In genomic region chr16:4211445-4212206, GRCh38 we compare ENCODE assay signal across 13 cellular contexts. TPM values are rescaled to one million over a fixed set of nuclear protein-coding genes. Genes with fewer than 3 reads are reported as not detected.
DNase-seq lines count a peak whose midpoint lies in the region; ATAC-seq, FAIRE-seq and TF ChIP-seq lines count a peak whose summit lies in the region.
"Not testable (repeated sequence)": the region's sequence is repeated elsewhere in the genome, so short reads cannot be mapped to it uniquely, and the experiment has no call there.
"Had no signal": no experiment of that assay in that cellular context is flagged by ENCODE, and none has a peak within 500 bp of the region (broad histone marks: within the 10 kb centered on the region; RNA-seq: fewer than 3 reads in every experiment).

No MANE protein-coding gene starts in this region.

- not testable (repeated sequence) for ATAC-seq in heart left ventricle, HepG2

- WGBS in heart left ventricle, 4 donors, result 88 to 95% (median 92%) methylated on average over 18 to 22 of the region's 22 CpGs
- WGBS in HepG2 (ENCODE audit: low lambda C conversion rate), result 84% methylated on average over 22 of the region's 22 CpGs

- H3K27ac ChIP-seq in ascending aorta, result peak overlapping the region; percentile 93 to 94
- peak overlapping the region; percentile 92 to 93 for H3K27ac ChIP-seq in coronary artery
- H3K27ac ChIP-seq in heart left ventricle, result peak overlapping the region; percentile 55 to 97 (median 92)
- H3K27ac ChIP-seq in HepG2 (ENCODE audit: extremely low read length, insufficient read depth, low read length), result not testable (repeated sequence)
- H3K27ac ChIP-seq in skeletal muscle tissue (ENCODE audit: low read depth, low read length), result peak overlapping the region; percentile 99
- H3K27ac ChIP-seq in tibial artery, result peak overlapping the region; percentile 81 to 91

- TF ChIP-seq RAD21 in HepG2 (CRISPR knock-in tag; IDR thresholded peaks at IDR 0.05), result not testable (repeated sequence)

- not testable (repeated sequence) for H3K27me3 ChIP-seq in ascending aorta; heart left ventricle; skeletal muscle tissue (ENCODE audit: control insufficient read depth in 3 of 3, insufficient read depth in 3 of 3, low read length in 3 of 3); tibial artery
- H3K27me3 ChIP-seq in HepG2 (ENCODE audit: control insufficient read depth in 1 of 2, insufficient read depth in 2 of 2, low read length in 2 of 2), result peaks cover 3 to 28% of the 10 kb centered on the region in 2 experiments; a peak in 3 of 5 replicates

- peaks cover 12 to 36% of the 10 kb centered on the region in 2 donors for H3K4me1 ChIP-seq in ascending aorta
- H3K4me1 ChIP-seq in heart left ventricle, result peaks cover 7 to 93% (median 59%) of the 10 kb centered on the region in 12 donors
- H3K4me1 ChIP-seq in HepG2 (ENCODE audit: insufficient read depth, low read length), result peaks cover 53% of the 10 kb centered on the region
- peaks cover 82 to 96% (median 96%) of the 10 kb centered on the region in 3 donors for H3K4me1 ChIP-seq in skeletal muscle tissue (ENCODE audit: control insufficient read depth in 3 of 3, insufficient read depth in 3 of 3, low read length in 3 of 3)
- H3K4me1 ChIP-seq in tibial artery, result peaks cover 0 to 73% (median 47%) of the 10 kb centered on the region in 4 donors

- TF ChIP-seq POLR2A in GM12891 (IDR thresholded peaks at IDR 0.05; ENCODE audit: low read depth, low read length); heart left ventricle (IDR thresholded peaks at IDR 0.05); HepG2 (IDR thresholded peaks at IDR 0.05; ENCODE audit: insufficient read depth in 1 of 2, low read depth in 2 of 2, low read length in 2 of 2): not testable (repeated sequence)

- peak; percentile 66 for FAIRE-seq in GM12891 (lab: Jason Lieb, UNC)
- FAIRE-seq in HepG2 (lab: Jason Lieb, UNC), result not testable (repeated sequence)

- not testable (repeated sequence) for BruUV-seq in HepG2 (replicated peaks; lab: Mats Ljungman, UMichigan)

- TF ChIP-seq CTCF in ascending aorta (IDR thresholded peaks at IDR 0.05); coronary artery (IDR thresholded peaks at IDR 0.05); heart left ventricle (IDR thresholded peaks at IDR 0.05); HepG2 (CRISPR knock-in tag; IDR thresholded peaks at IDR 0.05); tibial artery (IDR thresholded peaks at IDR 0.05): not testable (repeated sequence)

- H3K4me3 ChIP-seq in ascending aorta; coronary artery; heart left ventricle; HepG2 (replicated peaks in 1 of 3; ENCODE audit: insufficient read depth in 1 of 3, low read depth in 2 of 3, low read length in 3 of 3); tibial artery: not testable (repeated sequence)
- H3K4me3 ChIP-seq in skeletal muscle tissue (ENCODE audit: low read length in 3 of 3), result peak overlapping the region; percentile 3 to 64 (median 42)

- H4K20me1 ChIP-seq in HepG2 (ENCODE audit: insufficient read depth, low read length), result not testable (repeated sequence)

- H3K9ac ChIP-seq in HepG2 (ENCODE audit: insufficient read depth, low read depth, low read length), result not testable (repeated sequence)
- peak overlapping the region; percentile 37 to 82 (median 76) for H3K9ac ChIP-seq in skeletal muscle tissue (ENCODE audit: low read depth in 1 of 3, low read length in 3 of 3)

- POLR2A ChIA-PET in HepG2 (lab: Yijun Ruan, JAX), result not testable (repeated sequence)

- intact Hi-C loops in ascending aorta (cut with DNase I), result loop anchor here (1.0 to 2.0 kb wide), 2 partner anchors 11 to 29 kb away; no protein-coding TSS in a partner anchor
- intact Hi-C loops in heart left ventricle (cut with DNase I), result loop anchor here in 1 of 10 donors (5.0 kb wide), 1 partner anchor 41 kb away; no protein-coding TSS in a partner anchor
- intact Hi-C loops in HepG2 (cut with micrococcal nuclease; ENCODE audit: unreplicated experiment); tibial artery (cut with DNase I; ENCODE audit: low total_unique reads): not testable (repeated sequence)

- not testable (repeated sequence) for TF ChIP-seq EP300 in HepG2 (IDR thresholded peaks at IDR 0.05; ENCODE audit: low read depth in 2 of 2, low read length in 2 of 2); HepG2 (CRISPR knock-in tag; IDR thresholded peaks at IDR 0.05; ENCODE audit: borderline replicate concordance)

- in situ Hi-C loops in HepG2 (cut with HindIII; ENCODE audit: extremely low pct_ligation_motif_present, low pct_unique_long_range_greater_than_20kb), result not testable (repeated sequence)

- H2AFZ ChIP-seq in HepG2 (ENCODE audit: low read length), result not testable (repeated sequence)

- not testable (repeated sequence) for H3K36me3 ChIP-seq in ascending aorta; heart left ventricle; HepG2 (replicated peaks in 1 of 2; ENCODE audit: control insufficient read depth in 1 of 2, insufficient read depth in 2 of 2, low read length in 2 of 2); tibial artery
- H3K36me3 ChIP-seq in skeletal muscle tissue (ENCODE audit: control insufficient read depth in 3 of 3, insufficient read depth in 3 of 3, low read length in 3 of 3), result peaks cover 3 to 17% (median 9%) of the 10 kb centered on the region in 3 donors

- H3K9me3 ChIP-seq in ascending aorta; heart left ventricle; HepG2 (ENCODE audit: low read length); skeletal muscle tissue (ENCODE audit: control insufficient read depth in 3 of 3, low read length in 3 of 3); tibial artery: not testable (repeated sequence)

- H3K79me2 ChIP-seq in HepG2 (ENCODE audit: insufficient read depth, low read length), result not testable (repeated sequence)

- DNase-seq in GM12891 (ENCODE audit: insufficient read length, low spot score); ascending aorta (ENCODE audit: low spot score in 2 of 2); coronary artery (ENCODE audit: low spot score); heart left ventricle; HepG2 (ENCODE audit: low spot score); tibial artery: not testable (repeated sequence)

- CTCF ChIA-PET in HepG2 (lab: Yijun Ruan, JAX; ENCODE audit: low intra/inter-chr PET ratio, low total read pairs), result not testable (repeated sequence)

- not testable (repeated sequence) for H3K4me2 ChIP-seq in HepG2 (ENCODE audit: low read depth, low read length)

TF ChIP-seq in HepG2, 621 proteins besides CTCF, POLR2A, EP300 and RAD21:
- TF ChIP-seq CREB1 (IDR thresholded peaks at IDR 0.05), result peak; percentile 94
- not testable (repeated sequence) for TF ChIP-seq CREB1 (CRISPR knock-in tag; IDR thresholded peaks at IDR 0.05)

RNA-seq across cellular contexts. Expression of gene SRL, which starts 30.3 kb away (rescaled TPM):
- polyA plus RNA-seq in GM12891 (2012; ENCODE audit: low read depth, missing spikeins), result not detected
- total RNA-seq in ascending aorta (15.6 TPM), heart left ventricle (100 to 1,000 TPM; 372 to 760 (median 534) TPM), HepG2 (2016; rRNA removed; fragmentation: Illumina TruSeq; extraction: Trizol) (not detected in 2 replicates), skeletal muscle tissue (230 TPM)
- polyA plus RNA-seq in heart left ventricle (100 to 1,000 TPM; 218 to 394 TPM), HepG2 (2011; rRNA removed) (0.04 and 0.05 TPM in 2 replicates)
- total RNA-seq in HepG2 (2016; cell fraction: cytosol; rRNA removed; fragmentation: Illumina TruSeq; extraction: Trizol; ENCODE audit: low read depth), result not detected in 2 replicates
- 0.02 TPM in 1 of 2 replicates, not detected in the other for total RNA-seq in HepG2 (2016; cell fraction: insoluble cytoplasmic fraction; rRNA removed; fragmentation: Illumina TruSeq; extraction: Trizol)
- total RNA-seq in HepG2 (2016; cell fraction: membrane; rRNA removed; fragmentation: Illumina TruSeq; extraction: Trizol), result not detected in 2 replicates
- total RNA-seq in HepG2 (2016; cell fraction: nucleus; rRNA removed; fragmentation: Illumina TruSeq; extraction: Trizol), result not detected in 2 replicates
- 0.04 and 0.05 TPM in 2 replicates for polyA plus RNA-seq in HepG2 (2011; cell fraction: cytosol; rRNA removed)
- 0.03 and 0.05 TPM in 2 replicates for polyA plus RNA-seq in HepG2 (2011; cell fraction: nucleus; rRNA removed)
- polyA plus RNA-seq in HepG2 (2012), result 0.05 and 0.16 TPM in 2 replicates
- not detected in 2 replicates for polyA plus RNA-seq in HepG2 (2016; cell fraction: cytosol; fragmentation: Illumina TruSeq; extraction: Trizol; ENCODE audit: low read depth)
- not detected in 2 replicates for polyA plus RNA-seq in HepG2 (2016; cell fraction: insoluble cytoplasmic fraction; fragmentation: Illumina TruSeq; extraction: Trizol; ENCODE audit: low read depth)
- polyA plus RNA-seq in HepG2 (2016; cell fraction: membrane; fragmentation: Illumina TruSeq; extraction: Trizol; ENCODE audit: low read depth), result not detected in 2 replicates
- polyA plus RNA-seq in HepG2 (2016; cell fraction: nucleus; fragmentation: Illumina TruSeq; extraction: Trizol; ENCODE audit: insufficient read depth, low read depth), result not detected in 2 replicates
- 0.08 TPM in 1 of 2 replicates, not detected in the other for polyA minus RNA-seq in HepG2 (2011; rRNA and poly(A)+ RNA removed; ENCODE audit: low replicate concordance)
- polyA minus RNA-seq in HepG2 (2011; cell fraction: cytosol; rRNA and poly(A)+ RNA removed), result not detected in 2 replicates
- not detected in 2 replicates for polyA minus RNA-seq in HepG2 (2011; cell fraction: nucleus; rRNA and poly(A)+ RNA removed)
- total RNA-seq: A172; CD4-positive, alpha-beta T cell; GM23248; H9; HFFc6; HT1080 had no signal
- polyA plus RNA-seq: GM23248 had no signal

Comparison
In these comparisons a context has a peak if more than half of its experiments do, and no peak if none do; other contexts are left out.
1. RNA of gene SRL, which starts 30.3 kb away (total RNA-seq): 372 to 760 TPM in heart left ventricle, 230 TPM in skeletal muscle tissue (single experiment) and 15.6 TPM in ascending aorta (single experiment); 0.02 TPM in HepG2; every median in the first group is over 10 times any median in the second.